In the genomic region with DNA sequence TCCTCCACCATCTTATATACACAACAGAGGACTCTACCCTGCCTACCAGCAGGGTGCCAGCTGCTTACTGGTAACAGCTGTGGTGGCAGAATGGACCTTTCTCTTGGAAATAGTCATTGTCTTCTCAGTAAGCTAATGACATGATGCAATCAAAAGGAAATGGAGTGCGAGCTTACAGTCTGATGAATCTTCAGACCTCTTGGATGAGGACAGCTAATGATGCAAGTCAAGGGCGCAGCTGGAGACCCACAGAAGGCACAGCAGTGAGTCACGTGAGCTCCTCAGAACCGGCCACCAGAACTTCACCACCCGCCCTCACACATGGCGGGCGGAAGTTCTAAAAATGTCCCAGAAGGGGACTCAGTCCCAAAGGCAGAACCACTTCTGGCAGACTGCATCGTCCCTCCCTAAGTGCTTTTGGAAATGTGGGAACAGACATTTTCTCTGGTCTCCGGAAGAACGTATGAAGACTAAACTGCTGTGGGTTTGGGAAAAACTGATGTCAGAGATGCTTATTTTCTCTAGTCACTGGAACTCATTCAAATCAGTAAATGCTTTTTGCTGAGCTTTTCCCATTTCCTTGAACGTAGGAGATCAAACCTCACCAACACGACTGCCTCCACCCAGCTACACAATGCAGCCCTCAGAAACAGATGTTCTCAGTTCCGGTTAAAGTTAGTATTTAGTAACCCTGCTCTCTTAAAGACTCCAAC, we compare ENCODE assay signal across 8 cellular contexts.
A peak's percentile ranks its signal among the peaks of the same experiment; 100 is the strongest.
DNase-seq lines count a peak whose midpoint lies in the region; ATAC-seq and TF ChIP-seq lines count a peak whose summit lies in the region.

No MANE protein-coding gene starts in this region.

- TF ChIP-seq CTCF in HFF-Myc (IDR thresholded peaks at IDR 0.05; ENCODE audit: low read depth, low read length, missing control alignments) (no peak), foreskin fibroblast (IDR thresholded peaks at IDR 0.05; ENCODE audit: low read depth, low read length) (no peak)

- peak overlapping the region; percentile 4; the same call in 1 of the 2 replicates for H3K4me3 ChIP-seq in HFF-Myc (replicated peaks; ENCODE audit: low read depth, low read length)
- H3K4me3 ChIP-seq in foreskin fibroblast (ENCODE audit: low read depth in 1 of 2, low read length in 2 of 2), result peak overlapping the region; percentile 7 to 28
- H3K4me3 ChIP-seq in skeletal muscle cell (ENCODE audit: low read depth, low read length), result no peak overlapping the region

- peak; percentile 79 for DNase-seq in HFF-Myc (ENCODE audit: extremely low read depth, low read depth)
- DNase-seq in SKM-1 (lab: John Stamatoyannopoulos, UW; ENCODE audit: unreplicated experiment), result peak; percentile 12
- peak; percentile 99 for DNase-seq in foreskin fibroblast
- DNase-seq in skeletal muscle cell (ENCODE audit: low read depth), result peak; percentile 96
- DNase-seq in NCI-H1417 (lab: John Stamatoyannopoulos, UW), result no peak
- no peak for DNase-seq in NCI-H1694 (lab: John Stamatoyannopoulos, UW)
- DNase-seq in NCI-H2227 treated with DMSO at 0.1 percent for 48 hours (lab: John Stamatoyannopoulos, UW), result no peak

- ATAC-seq in GM21526 (IDR thresholded peaks at IDR 0.05; ENCODE audit: low FRiP score, unreplicated experiment), result no peak

Comparison
In these comparisons a context has a peak if more than half of its experiments do, and no peak if none do; other contexts are left out.
1. DNase-seq: peak in HFF-Myc (single experiment), SKM-1 (single experiment), foreskin fibroblast (2 of 2) and skeletal muscle cell (single experiment); none in NCI-H1417 (0 of 3), NCI-H1694 (single experiment) and NCI-H2227 treated with DMSO at 0.1 percent for 48 hours (single experiment).